In genomic region chr1:111600886-111601386, GRCh38 we compare ENCODE assay signal across 11 cellular contexts. TPM values are rescaled to one million over a fixed set of nuclear protein-coding genes. Genes with fewer than 3 reads are reported as not detected.
DNase-seq lines count a peak whose midpoint lies in the region; ATAC-seq, FAIRE-seq and TF ChIP-seq lines count a peak whose summit lies in the region.
"Had no signal": no experiment of that assay in that cellular context is flagged by ENCODE, and none has a peak within 500 bp of the region (broad histone marks: within the 10 kb centered on the region; RNA-seq: fewer than 3 reads in every experiment).

No MANE protein-coding gene starts in this region.

- peak; percentile 66 for DNase-seq in GM10266 (ENCODE audit: extremely low spot score)
- DNase-seq in activated naive CD4-positive, alpha-beta T cell treated with anti-CD3 and anti-CD28 coated beads, Interleukin-2, amount 10 ng/mL, durations not matched to agents 7 days and 5 days, result no peak
- no peak for DNase-seq in tibial nerve (ENCODE audit: low spot score in 2 of 2)
- no peak for DNase-seq in T1000 (lab: John Stamatoyannopoulos, UW)
- DNase-seq in immature natural killer cell, result no peak
- DNase-seq in frontal cortex (ENCODE audit: low spot score in 2 of 2), result no peak
- DNase-seq: DMS153, KG1 had no signal

- H3K4me3 ChIP-seq in tibial nerve, result no peak overlapping the region
- H3K4me3 ChIP-seq: right atrium auricular region had no signal

- ATAC-seq in GM19395 (IDR thresholded peaks at IDR 0.05; ENCODE audit: unreplicated experiment), result peak; percentile 71
- ATAC-seq in HG03066 (IDR thresholded peaks at IDR 0.05; ENCODE audit: low read depth, unreplicated experiment), result peak; percentile 67

- peak overlapping the region; percentile 46 for H3K27ac Mint-ChIP-seq in activated naive CD4-positive, alpha-beta T cell treated with anti-CD3 and anti-CD28 coated beads, Interleukin-2, amount 10 ng/mL, durations not matched to agents 7 days and 5 days
- H3K27ac Mint-ChIP-seq in immature natural killer cell, result peak overlapping the region in 3 of 6 donors; percentile 17 to 76 (median 56)

- no peak overlapping the region for H3K27ac ChIP-seq in tibial nerve
- H3K27ac ChIP-seq: right atrium auricular region had no signal

- peaks cover 6% of the 10 kb centered on the region for H3K36me3 Mint-ChIP-seq in activated naive CD4-positive, alpha-beta T cell treated with anti-CD3 and anti-CD28 coated beads, Interleukin-2, amount 10 ng/mL, durations not matched to agents 7 days and 5 days
- peaks cover 0 to 3% (median 0%) of the 10 kb centered on the region in 3 donors for H3K36me3 Mint-ChIP-seq in immature natural killer cell

- peaks cover 98% of the 10 kb centered on the region for H3K4me1 Mint-ChIP-seq in activated naive CD4-positive, alpha-beta T cell treated with anti-CD3 and anti-CD28 coated beads, Interleukin-2, amount 10 ng/mL, durations not matched to agents 7 days and 5 days
- peaks cover 82 to 97% of the 10 kb centered on the region in 2 donors for H3K4me1 Mint-ChIP-seq in immature natural killer cell

- no peaks in the 10 kb centered on the region for H3K9me3 Mint-ChIP-seq in activated naive CD4-positive, alpha-beta T cell treated with anti-CD3 and anti-CD28 coated beads, Interleukin-2, amount 10 ng/mL, durations not matched to agents 7 days and 5 days
- no peaks in the 10 kb centered on the region for H3K9me3 Mint-ChIP-seq in immature natural killer cell

- CTCF ChIA-PET in activated naive CD4-positive, alpha-beta T cell treated with anti-CD3 and anti-CD28 coated beads, Interleukin-2, amount 10 ng/mL, durations not matched to agents 7 days and 5 days (lab: Charles Lee), result interaction anchor here (2.4 to 5.5 kb wide), 3 partner anchors 11 to 93 kb away, joined by 8 to 21 read pairs (median 13); no protein-coding TSS in a partner anchor

- H3K36me3 ChIP-seq in tibial nerve, result no peaks in the 10 kb centered on the region
- H3K36me3 ChIP-seq: right atrium auricular region had no signal

- no peak for TF ChIP-seq POLR2A in tibial nerve (IDR thresholded peaks at IDR 0.05)

- no peaks in the 10 kb centered on the region for H3K27me3 ChIP-seq in tibial nerve
- H3K27me3 ChIP-seq: right atrium auricular region had no signal

- H3K9me3 ChIP-seq in tibial nerve, result no peaks in the 10 kb centered on the region
- H3K9me3 ChIP-seq: right atrium auricular region had no signal

- WGBS in tibial nerve, 2 donors, result 89 to 91% methylated on average over 6 of the region's 6 CpGs

- no peak overlapping the region for H3K4me3 Mint-ChIP-seq in activated naive CD4-positive, alpha-beta T cell treated with anti-CD3 and anti-CD28 coated beads, Interleukin-2, amount 10 ng/mL, durations not matched to agents 7 days and 5 days
- H3K4me3 Mint-ChIP-seq in immature natural killer cell, result peak overlapping the region in 1 of 5 donors; percentile 0

- peaks cover 0 to 52% (median 25%) of the 10 kb centered on the region in 4 donors for H3K4me1 ChIP-seq in tibial nerve

- H3K27me3 Mint-ChIP-seq in activated naive CD4-positive, alpha-beta T cell treated with anti-CD3 and anti-CD28 coated beads, Interleukin-2, amount 10 ng/mL, durations not matched to agents 7 days and 5 days, result no peaks in the 10 kb centered on the region
- peaks cover 0 to 4% (median 0%) of the 10 kb centered on the region in 3 donors for H3K27me3 Mint-ChIP-seq in immature natural killer cell (ENCODE audit: low read depth in 3 of 3)

- no peak for FAIRE-seq in frontal cortex (lab: Jason Lieb, UNC)

- no peak for TF ChIP-seq EP300 in tibial nerve (IDR thresholded peaks at IDR 0.05)

- TF ChIP-seq CTCF in GM10266 (IDR thresholded peaks at IDR 0.05; ENCODE audit: control insufficient read depth, insufficient read depth, low read depth, missing control alignments) (no peak), tibial nerve (IDR thresholded peaks at IDR 0.05) (no peak)

RNA-seq across cellular contexts. Expression of gene RAP1A, which starts 18.7 kb away (rescaled TPM):
- 10 to 100 TPM; 45.5 to 48.7 (median 46.8) TPM for total RNA-seq in tibial nerve
- polyA plus RNA-seq in immature natural killer cell, result 10 to 100 TPM; 45.6 to 67.3 (median 61.1) TPM
- total RNA-seq in frontal cortex, result 35.1 TPM
